8 cellular contexts compared by ENCODE assay signal in the genomic region with DNA sequence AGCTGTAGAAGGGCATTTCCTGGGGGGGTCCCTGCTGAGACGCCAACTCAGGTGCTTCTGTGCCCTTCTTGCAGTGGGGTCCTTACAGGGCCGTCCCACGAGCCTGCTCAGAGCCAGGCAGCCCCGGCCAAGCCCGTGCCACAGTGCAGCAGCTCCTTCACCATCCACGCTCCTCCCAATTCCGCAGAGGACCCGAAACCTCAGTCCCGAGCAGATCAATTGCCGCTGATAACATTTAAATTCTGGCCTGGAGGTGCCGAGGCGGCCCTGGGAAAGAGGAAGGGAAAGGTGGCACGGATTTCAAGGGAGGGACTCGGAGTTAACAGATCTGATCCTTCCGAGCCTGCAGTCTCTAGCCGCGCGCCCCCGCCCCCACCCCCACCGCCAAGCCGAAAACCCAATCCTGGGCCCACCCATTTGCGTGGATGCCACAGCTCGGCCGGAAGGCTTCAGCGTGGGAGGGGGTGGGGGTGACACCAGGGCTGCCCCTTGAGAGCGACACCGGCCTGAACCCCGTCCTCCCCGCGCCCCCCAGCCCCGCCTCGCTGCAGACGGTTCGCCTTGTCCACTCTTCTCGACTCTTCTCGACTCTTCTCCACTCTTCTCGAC. TPM values are rescaled to one million over a fixed set of nuclear protein-coding genes. Genes with fewer than 3 reads are reported as not detected.
A peak's percentile ranks its signal among the peaks of the same experiment; 100 is the strongest.
DNase-seq lines count a peak whose midpoint lies in the region; ATAC-seq and TF ChIP-seq lines count a peak whose summit lies in the region.

No MANE protein-coding gene starts in this region.

- H3K27ac ChIP-seq in A673 (ENCODE audit: low read depth, low read length, poor library complexity, severe bottlenecking): peak overlapping the region; percentile 74
- H3K27ac ChIP-seq in KOPT-K1 (ENCODE audit: low read depth, low read length, poor library complexity, severe bottlenecking): peak overlapping the region; percentile 76
- peak overlapping the region; percentile 57 for H3K27ac ChIP-seq in colonic mucosa
- peak overlapping the region; percentile 90 for H3K27ac ChIP-seq in muscle layer of colon (ENCODE audit: low read depth, low read length)

- no peaks in the 10 kb centered on the region for H3K36me3 ChIP-seq in A673 (ENCODE audit: insufficient read depth, low read length, poor library complexity, severe bottlenecking)
- H3K36me3 ChIP-seq in KOPT-K1 (ENCODE audit: insufficient read depth, low read length): no peaks in the 10 kb centered on the region
- no peaks in the 10 kb centered on the region for H3K36me3 ChIP-seq in colonic mucosa
- H3K36me3 ChIP-seq in muscle layer of colon (ENCODE audit: insufficient read depth, low read length): no peaks in the 10 kb centered on the region

- BruUV-seq in A673 (replicated peaks; lab: Mats Ljungman, UMichigan): no TSS peak

- ATAC-seq in HG02973 (IDR thresholded peaks at IDR 0.05; ENCODE audit: unreplicated experiment) (no peak), HG02623 (IDR thresholded peaks at IDR 0.05; ENCODE audit: unreplicated experiment) (no peak), HG02870 (IDR thresholded peaks at IDR 0.05; ENCODE audit: unreplicated experiment) (no peak)

- intact Hi-C loops in A673 (cut with micrococcal nuclease; ENCODE audit: unreplicated experiment): no loop called here
- intact Hi-C loops in colonic mucosa (cut with DNase I): loop anchor here (10.0 kb wide), 1 partner anchor 82 kb away; the partner anchor contains the start of gene IGSF9B

- no peaks in the 10 kb centered on the region for H3K9me3 ChIP-seq in A673 (ENCODE audit: low read depth, low read length, poor library complexity, severe bottlenecking)
- H3K9me3 ChIP-seq in KOPT-K1 (ENCODE audit: insufficient read depth, low read length, poor library complexity, severe bottlenecking): no peaks in the 10 kb centered on the region
- H3K9me3 ChIP-seq in colonic mucosa: no peaks in the 10 kb centered on the region
- no peaks in the 10 kb centered on the region for H3K9me3 ChIP-seq in muscle layer of colon (ENCODE audit: low read length)

- DNase-seq in A673 (ENCODE audit: low spot score) (no peak), colonic mucosa (no peak), NOMO-1 treated with DMSO at 0.1 percent for 48 hours (lab: John Stamatoyannopoulos, UW; ENCODE audit: unreplicated experiment) (no peak)

- no peak for TF ChIP-seq CTCF in A673 (conservative IDR thresholded peaks at IDR 0.05; ENCODE audit: low read depth, low read length)
- no peak for TF ChIP-seq CTCF in colonic mucosa (IDR thresholded peaks at IDR 0.05)

- no peaks in the 10 kb centered on the region for H3K27me3 ChIP-seq in A673 (replicated peaks; ENCODE audit: insufficient read depth, low read depth, low read length, poor library complexity)
- H3K27me3 ChIP-seq in colonic mucosa: no peaks in the 10 kb centered on the region
- H3K27me3 ChIP-seq in muscle layer of colon (ENCODE audit: control insufficient read depth in 1 of 2, insufficient read depth in 2 of 2, low read length in 2 of 2): no peaks in the 10 kb centered on the region

- CTCF ChIA-PET in A673 (lab: Charles Lee): no interaction called here

- H3K4me1 ChIP-seq in A673 (ENCODE audit: insufficient read depth, low read length, poor library complexity, severe bottlenecking) (peaks cover 25% of the 10 kb centered on the region), colonic mucosa (peaks cover 3% of the 10 kb centered on the region), muscle layer of colon (ENCODE audit: insufficient read depth, low read length) (peaks cover 82% of the 10 kb centered on the region)

- POLR2A ChIA-PET in A673 (lab: Charles Lee; ENCODE audit: low non-redundant PET): no interaction called here

- H3K4me3 ChIP-seq in A673 (ENCODE audit: low read depth, low read length, poor library complexity, severe bottlenecking) (peak overlapping the region; percentile 56), colonic mucosa (peak overlapping the region; percentile 42), muscle layer of colon (ENCODE audit: low read depth in 1 of 2, low read length in 2 of 2) (peak overlapping the region; percentile 34 to 46)

- peak overlapping the region in 1 of 2 donors; percentile 72 for H3K9ac ChIP-seq in colonic mucosa (ENCODE audit: low read depth in 2 of 2, low read length in 2 of 2)
- no peak overlapping the region for H3K9ac ChIP-seq in muscle layer of colon (ENCODE audit: low read length)

RNA-seq across cellular contexts. Expression of gene JAM3, which starts 32.3 kb away (rescaled TPM):
- total RNA-seq in A673 (2021) (9.0 and 14.5 TPM in 2 replicates), colonic mucosa (10 to 100 TPM in 1 of 2 donors, 1 to 10 TPM in 1; 3.5 to 14.5 TPM)
